Comparison of ENCODE assay signal across 35 cellular contexts in the genomic region with DNA sequence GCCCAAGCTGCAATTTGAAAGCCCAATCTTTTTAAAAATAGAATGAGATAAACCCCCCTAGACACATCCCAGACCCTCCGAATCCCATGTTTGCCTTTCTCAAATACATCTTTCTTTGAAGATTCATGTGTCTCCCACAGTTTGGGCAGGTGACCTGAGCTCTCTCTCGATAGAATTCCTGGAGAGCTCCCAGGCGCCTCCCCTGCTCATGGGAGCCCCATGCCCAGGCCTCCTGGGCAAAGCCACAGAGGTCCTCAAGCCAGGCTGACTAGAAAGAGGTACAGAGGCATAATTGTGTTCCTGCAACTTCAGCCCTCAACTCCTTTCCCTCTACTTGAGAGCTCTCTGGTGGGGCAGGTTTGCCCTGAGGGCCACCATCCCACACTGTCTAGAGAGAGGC. TPM values are rescaled to one million over a fixed set of nuclear protein-coding genes. Genes with fewer than 3 reads are reported as not detected.
"Had no signal": no experiment of that assay in that cellular context is flagged by ENCODE, and none has a peak within 500 bp of the region (broad histone marks: within the 10 kb centered on the region; RNA-seq: fewer than 3 reads in every experiment).

No MANE protein-coding gene starts in this region.

- H3K4me3 Mint-ChIP-seq: activated CD4-positive, alpha-beta memory T cell treated with anti-CD3 and anti-CD28 coated beads for 36 hours; activated CD4-positive, alpha-beta T cell treated with anti-CD3 and anti-CD28 coated beads for 36 hours; activated naive CD8-positive, alpha-beta T cell treated with anti-CD3 and anti-CD28 coated beads for 36 hours; activated T-helper 17 cell treated with anti-CD3 and anti-CD28 coated beads, Interleukin-2, amount 50 U/mL, for 72 hours; IgD-negative memory B cell; T-helper 2 cell treated with Interferon-gamma antibody and Interleukin-4, amounts not matched to agents 5 μg/mL and 100 μg/mL, for 36 hours had no signal

- H3K4me1 Mint-ChIP-seq: activated CD4-positive, alpha-beta T cell treated with anti-CD3 and anti-CD28 coated beads for 36 hours; activated naive CD8-positive, alpha-beta T cell treated with anti-CD3 and anti-CD28 coated beads for 36 hours; activated T-helper 17 cell treated with anti-CD3 and anti-CD28 coated beads, Interleukin-2, amount 50 U/mL, for 72 hours; IgD-negative memory B cell had no signal

- H3K36me3 Mint-ChIP-seq: activated CD4-positive, alpha-beta memory T cell treated with anti-CD3 and anti-CD28 coated beads for 36 hours; activated naive CD8-positive, alpha-beta T cell treated with anti-CD3 and anti-CD28 coated beads for 36 hours; IgD-negative memory B cell had no signal

- H3K4me3 ChIP-seq: MG63, Peyer's patch, SJSA1 had no signal

- DNase-seq: activated CD4-positive, alpha-beta memory T cell treated with anti-CD3 and anti-CD28 coated beads for 36 hours; activated CD4-positive, alpha-beta T cell treated with anti-CD3 and anti-CD28 coated beads for 36 hours; activated CD4-positive, alpha-beta T cell treated with anti-CD3 and anti-CD28 coated beads, Interleukin-2, amount 50 U/mL, for 1 hour; activated CD8-positive, alpha-beta memory T cell treated with anti-CD3 and anti-CD28 coated beads, Interleukin-2, amount 50 U/mL, for 4 hours; activated effector memory CD4-positive, alpha-beta T cell treated with anti-CD3 and anti-CD28 coated beads, Interleukin-2, amount 50 U/mL, for 16 hours; activated naive CD4-positive, alpha-beta T cell; activated naive CD4-positive, alpha-beta T cell treated with anti-CD3 and anti-CD28 coated beads, Interleukin-2, amount 50 U/mL, for 16 hours; activated naive CD8-positive, alpha-beta T cell treated with anti-CD3 and anti-CD28 coated beads for 36 hours; activated T-cell treated with anti-CD3 and anti-CD28 coated beads for 4 hours; activated T-cell treated with anti-CD3 and anti-CD28 coated beads, Interleukin-2, amount 50 U/mL, for 48 hours; amniotic stem cell; aorta; brain microvascular endothelial cell; central memory CD4-positive, alpha-beta T cell; Kasumi-1; KG1; MG63; NCI-H1048; NCI-H1436; NCI-H1694 treated with DMSO at 0.1 percent for 48 hours; NCI-H2029; NCI-H226; NCI-H446 treated with DMSO at 0.1 percent for 48 hours; NCI-H524; NK-92 treated with Interleukin-12 subunit alpha and Interleukin-12 subunit beta, amount 100 ng/mL, for 24 hours; PC-3; Peyer's patch; RPMI8226; SHP77 treated with DMSO at 0.1 percent for 48 hours had no signal

- H3K36me3 ChIP-seq: brain microvascular endothelial cell, MG63, Peyer's patch, SJSA1 had no signal

- H3K27ac ChIP-seq: brain microvascular endothelial cell, Peyer's patch, SJSA1 had no signal

- H3K9me3 Mint-ChIP-seq: activated CD4-positive, alpha-beta memory T cell treated with anti-CD3 and anti-CD28 coated beads for 36 hours; activated naive CD8-positive, alpha-beta T cell treated with anti-CD3 and anti-CD28 coated beads for 36 hours; activated T-helper 17 cell treated with anti-CD3 and anti-CD28 coated beads, Interleukin-2, amount 50 U/mL, for 72 hours; IgD-negative memory B cell; T-helper 2 cell treated with Interferon-gamma antibody and Interleukin-4, amounts not matched to agents 5 μg/mL and 100 μg/mL, for 36 hours had no signal

- H3K9me3 ChIP-seq: MG63, Peyer's patch, SJSA1 had no signal

- H3K27me3 ChIP-seq: brain microvascular endothelial cell, Peyer's patch had no signal

- ATAC-seq: activated CD4-positive, alpha-beta T cell treated with anti-CD3 and anti-CD28 coated beads for 36 hours; activated T-helper 17 cell treated with anti-CD3 and anti-CD28 coated beads, Interleukin-2, amount 50 U/mL, for 72 hours; PC-3 had no signal

- H3K27ac Mint-ChIP-seq: activated CD4-positive, alpha-beta memory T cell treated with anti-CD3 and anti-CD28 coated beads for 36 hours; activated CD4-positive, alpha-beta T cell treated with anti-CD3 and anti-CD28 coated beads for 36 hours; activated naive CD8-positive, alpha-beta T cell treated with anti-CD3 and anti-CD28 coated beads for 36 hours; activated T-helper 17 cell treated with anti-CD3 and anti-CD28 coated beads, Interleukin-2, amount 50 U/mL, for 72 hours; IgD-negative memory B cell; T-helper 2 cell treated with Interferon-gamma antibody and Interleukin-4, amounts not matched to agents 5 μg/mL and 100 μg/mL, for 36 hours had no signal

- H3K4me1 ChIP-seq: Peyer's patch, SJSA1 had no signal

RNA-seq across cellular contexts. Expression of a gene that starts 17.5 kb away (rescaled TPM):
- total RNA-seq: activated CD4-positive, alpha-beta memory T cell treated with anti-CD3 and anti-CD28 coated beads for 36 hours; activated CD4-positive, alpha-beta T cell treated with anti-CD3 and anti-CD28 coated beads for 36 hours; activated naive CD8-positive, alpha-beta T cell treated with anti-CD3 and anti-CD28 coated beads for 36 hours; activated T-helper 17 cell treated with anti-CD3 and anti-CD28 coated beads, Interleukin-2, amount 50 U/mL, for 72 hours; aorta; cerebellum; PC-3; Peyer's patch; SJSA1; T-helper 1 cell treated with Interleukin-12 subunit alpha and Interleukin-12 subunit beta and Interleukin-4 antibody, amounts not matched to agents 30 ng/mL and 1 ng/mL, for 36 hours had no signal
- polyA plus RNA-seq: aorta, IgD-negative memory B cell had no signal
